Comparison of ENCODE assay signal across 1 cellular context in the genomic region with DNA sequence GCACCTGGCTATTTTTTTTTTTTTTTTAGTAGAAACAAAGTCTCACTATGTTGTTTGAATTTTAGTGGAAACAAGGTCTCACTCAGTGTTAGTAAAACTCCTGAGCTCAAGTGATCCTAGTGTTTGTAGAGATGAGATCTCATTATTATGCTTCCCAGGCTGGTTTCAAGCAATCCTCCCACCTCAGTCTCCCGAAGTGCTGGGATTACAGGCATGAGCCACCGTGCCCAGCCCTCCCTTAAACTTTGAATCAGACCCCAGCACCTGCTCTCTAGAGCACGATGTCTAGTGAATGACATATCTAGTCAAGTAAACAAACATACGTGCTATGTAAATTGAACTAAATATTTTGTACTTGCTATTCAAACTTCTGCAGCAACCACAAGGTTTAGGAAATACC.
TF ChIP-seq lines count a peak whose summit lies in the region.

No MANE protein-coding gene starts in this region.

TF ChIP-seq in H1, 55 proteins besides CTCF, POLR2A, EP300 and RAD21:
- TF ChIP-seq, protein P1, sequence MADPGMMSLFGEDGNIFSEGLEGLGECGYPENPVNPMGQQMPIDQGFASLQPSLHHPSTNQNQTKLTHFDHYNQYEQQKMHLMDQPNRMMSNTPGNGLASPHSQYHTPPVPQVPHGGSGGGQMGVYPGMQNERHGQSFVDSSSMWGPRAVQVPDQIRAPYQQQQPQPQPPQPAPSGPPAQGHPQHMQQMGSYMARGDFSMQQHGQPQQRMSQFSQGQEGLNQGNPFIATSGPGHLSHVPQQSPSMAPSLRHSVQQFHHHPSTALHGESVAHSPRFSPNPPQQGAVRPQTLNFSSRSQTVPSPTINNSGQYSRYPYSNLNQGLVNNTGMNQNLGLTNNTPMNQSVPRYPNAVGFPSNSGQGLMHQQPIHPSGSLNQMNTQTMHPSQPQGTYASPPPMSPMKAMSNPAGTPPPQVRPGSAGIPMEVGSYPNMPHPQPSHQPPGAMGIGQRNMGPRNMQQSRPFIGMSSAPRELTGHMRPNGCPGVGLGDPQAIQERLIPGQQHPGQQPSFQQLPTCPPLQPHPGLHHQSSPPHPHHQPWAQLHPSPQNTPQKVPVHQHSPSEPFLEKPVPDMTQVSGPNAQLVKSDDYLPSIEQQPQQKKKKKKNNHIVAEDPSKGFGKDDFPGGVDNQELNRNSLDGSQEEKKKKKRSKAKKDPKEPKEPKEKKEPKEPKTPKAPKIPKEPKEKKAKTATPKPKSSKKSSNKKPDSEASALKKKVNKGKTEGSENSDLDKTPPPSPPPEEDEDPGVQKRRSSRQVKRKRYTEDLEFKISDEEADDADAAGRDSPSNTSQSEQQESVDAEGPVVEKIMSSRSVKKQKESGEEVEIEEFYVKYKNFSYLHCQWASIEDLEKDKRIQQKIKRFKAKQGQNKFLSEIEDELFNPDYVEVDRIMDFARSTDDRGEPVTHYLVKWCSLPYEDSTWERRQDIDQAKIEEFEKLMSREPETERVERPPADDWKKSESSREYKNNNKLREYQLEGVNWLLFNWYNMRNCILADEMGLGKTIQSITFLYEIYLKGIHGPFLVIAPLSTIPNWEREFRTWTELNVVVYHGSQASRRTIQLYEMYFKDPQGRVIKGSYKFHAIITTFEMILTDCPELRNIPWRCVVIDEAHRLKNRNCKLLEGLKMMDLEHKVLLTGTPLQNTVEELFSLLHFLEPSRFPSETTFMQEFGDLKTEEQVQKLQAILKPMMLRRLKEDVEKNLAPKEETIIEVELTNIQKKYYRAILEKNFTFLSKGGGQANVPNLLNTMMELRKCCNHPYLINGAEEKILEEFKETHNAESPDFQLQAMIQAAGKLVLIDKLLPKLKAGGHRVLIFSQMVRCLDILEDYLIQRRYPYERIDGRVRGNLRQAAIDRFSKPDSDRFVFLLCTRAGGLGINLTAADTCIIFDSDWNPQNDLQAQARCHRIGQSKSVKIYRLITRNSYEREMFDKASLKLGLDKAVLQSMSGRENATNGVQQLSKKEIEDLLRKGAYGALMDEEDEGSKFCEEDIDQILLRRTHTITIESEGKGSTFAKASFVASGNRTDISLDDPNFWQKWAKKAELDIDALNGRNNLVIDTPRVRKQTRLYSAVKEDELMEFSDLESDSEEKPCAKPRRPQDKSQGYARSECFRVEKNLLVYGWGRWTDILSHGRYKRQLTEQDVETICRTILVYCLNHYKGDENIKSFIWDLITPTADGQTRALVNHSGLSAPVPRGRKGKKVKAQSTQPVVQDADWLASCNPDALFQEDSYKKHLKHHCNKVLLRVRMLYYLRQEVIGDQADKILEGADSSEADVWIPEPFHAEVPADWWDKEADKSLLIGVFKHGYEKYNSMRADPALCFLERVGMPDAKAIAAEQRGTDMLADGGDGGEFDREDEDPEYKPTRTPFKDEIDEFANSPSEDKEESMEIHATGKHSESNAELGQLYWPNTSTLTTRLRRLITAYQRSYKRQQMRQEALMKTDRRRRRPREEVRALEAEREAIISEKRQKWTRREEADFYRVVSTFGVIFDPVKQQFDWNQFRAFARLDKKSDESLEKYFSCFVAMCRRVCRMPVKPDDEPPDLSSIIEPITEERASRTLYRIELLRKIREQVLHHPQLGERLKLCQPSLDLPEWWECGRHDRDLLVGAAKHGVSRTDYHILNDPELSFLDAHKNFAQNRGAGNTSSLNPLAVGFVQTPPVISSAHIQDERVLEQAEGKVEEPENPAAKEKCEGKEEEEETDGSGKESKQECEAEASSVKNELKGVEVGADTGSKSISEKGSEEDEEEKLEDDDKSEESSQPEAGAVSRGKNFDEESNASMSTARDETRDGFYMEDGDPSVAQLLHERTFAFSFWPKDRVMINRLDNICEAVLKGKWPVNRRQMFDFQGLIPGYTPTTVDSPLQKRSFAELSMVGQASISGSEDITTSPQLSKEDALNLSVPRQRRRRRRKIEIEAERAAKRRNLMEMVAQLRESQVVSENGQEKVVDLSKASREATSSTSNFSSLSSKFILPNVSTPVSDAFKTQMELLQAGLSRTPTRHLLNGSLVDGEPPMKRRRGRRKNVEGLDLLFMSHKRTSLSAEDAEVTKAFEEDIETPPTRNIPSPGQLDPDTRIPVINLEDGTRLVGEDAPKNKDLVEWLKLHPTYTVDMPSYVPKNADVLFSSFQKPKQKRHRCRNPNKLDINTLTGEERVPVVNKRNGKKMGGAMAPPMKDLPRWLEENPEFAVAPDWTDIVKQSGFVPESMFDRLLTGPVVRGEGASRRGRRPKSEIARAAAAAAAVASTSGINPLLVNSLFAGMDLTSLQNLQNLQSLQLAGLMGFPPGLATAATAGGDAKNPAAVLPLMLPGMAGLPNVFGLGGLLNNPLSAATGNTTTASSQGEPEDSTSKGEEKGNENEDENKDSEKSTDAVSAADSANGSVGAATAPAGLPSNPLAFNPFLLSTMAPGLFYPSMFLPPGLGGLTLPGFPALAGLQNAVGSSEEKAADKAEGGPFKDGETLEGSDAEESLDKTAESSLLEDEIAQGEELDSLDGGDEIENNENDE (IDR thresholded peaks at IDR 0.05; ENCODE audit: insufficient replicate concordance, low read length): no peak
- TF ChIP-seq YY1 (IDR thresholded peaks at IDR 0.05; ENCODE audit: low read depth, low read length): no peak
- no peak for TF ChIP-seq SAP30 (IDR thresholded peaks at IDR 0.05; ENCODE audit: insufficient read depth, insufficient replicate concordance, low read length)
- no peak for TF ChIP-seq FOSL1 (IDR thresholded peaks at IDR 0.05; ENCODE audit: insufficient read depth, low read depth, low read length)
- TF ChIP-seq, protein P2, sequence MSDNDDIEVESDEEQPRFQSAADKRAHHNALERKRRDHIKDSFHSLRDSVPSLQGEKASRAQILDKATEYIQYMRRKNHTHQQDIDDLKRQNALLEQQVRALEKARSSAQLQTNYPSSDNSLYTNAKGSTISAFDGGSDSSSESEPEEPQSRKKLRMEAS (IDR thresholded peaks at IDR 0.05): no peak
TF ChIP-seq in H1: peak in this region for 0.
